Comparison of ENCODE assay signal across 9 cellular contexts in genomic region chr18:58362027-58362575, GRCh38.
A peak's percentile ranks its signal among the peaks of the same experiment; 100 is the strongest.
DNase-seq lines count a peak whose midpoint lies in the region; ATAC-seq, FAIRE-seq and TF ChIP-seq lines count a peak whose summit lies in the region.
"Had no signal": no experiment of that assay in that cellular context is flagged by ENCODE, and none has a peak within 500 bp of the region (broad histone marks: within the 10 kb centered on the region; RNA-seq: fewer than 3 reads in every experiment).

No MANE protein-coding gene starts in this region.

- no peak overlapping the region for H3K18ac ChIP-seq in neuronal stem cell (ENCODE audit: low read length)

- H3K9ac ChIP-seq in PC-3 (ENCODE audit: low read length) (peak overlapping the region; percentile 64), neuronal stem cell (ENCODE audit: low read depth, low read length, poor library complexity) (no peak overlapping the region), kidney (ENCODE audit: low read length in 2 of 2) (no peak overlapping the region)

- peak overlapping the region; percentile 24 for H3K4me3 ChIP-seq in AG09309 (ENCODE audit: control insufficient read depth, low read depth, low read length)
- H3K4me3 ChIP-seq in PC-3 (ENCODE audit: low read length) = no peak overlapping the region
- H3K4me3 ChIP-seq in esophagus (ENCODE audit: low read depth in 1 of 2, low read length in 2 of 2) = no peak overlapping the region
- no peak overlapping the region for H3K4me3 ChIP-seq in neuronal stem cell (ENCODE audit: low read length in 2 of 2)
- H3K4me3 ChIP-seq in kidney (ENCODE audit: low read length in 2 of 2) = no peak overlapping the region

- ATAC-seq in PC-3 = peak; percentile 86
- ATAC-seq in HG03469 (IDR thresholded peaks at IDR 0.05; ENCODE audit: unreplicated experiment) = no peak

- H3K9me2 ChIP-seq in PC-3 (replicated peaks; ENCODE audit: low read length) = no peaks in the 10 kb centered on the region

- no peak overlapping the region for H2BK5ac ChIP-seq in neuronal stem cell (ENCODE audit: low read length)

- no peak overlapping the region for H3K23ac ChIP-seq in neuronal stem cell (ENCODE audit: low read depth, low read length, poor library complexity)

- CTCF ChIA-PET in PC-3 (lab: Charles Lee) = no interaction called here

- H3K79me2 ChIP-seq in PC-3 (ENCODE audit: low read length) = no peaks in the 10 kb centered on the region

- H3K27ac ChIP-seq in PC-3 (ENCODE audit: low read length) = peak overlapping the region; percentile 92
- peak overlapping the region; percentile 4 to 18 for H3K27ac ChIP-seq in esophagus (ENCODE audit: low read depth in 2 of 2, low read length in 1 of 2)
- H3K27ac ChIP-seq in neuronal stem cell (replicated peaks; ENCODE audit: low read length) = no peak overlapping the region
- H3K27ac ChIP-seq in kidney (ENCODE audit: low read depth in 2 of 2, low read length in 2 of 2) = no peak overlapping the region
- H3K27ac ChIP-seq: HL-60 had no signal

- BruUV-seq in PC-3 (replicated peaks; lab: Mats Ljungman, UMichigan) = no TSS peak

- H4K8ac ChIP-seq in neuronal stem cell (ENCODE audit: low read depth, low read length) = no peak overlapping the region

- H2AFZ ChIP-seq in PC-3 (ENCODE audit: low read length) (no peak overlapping the region), neuronal stem cell (ENCODE audit: low read length) (peak overlapping the region; percentile 32)

- H3K36me3 ChIP-seq in PC-3 (ENCODE audit: low read depth, low read length) (peaks cover 27% of the 10 kb centered on the region), esophagus (ENCODE audit: control insufficient read depth in 2 of 2, insufficient read depth in 2 of 2, low read length in 1 of 2) (no peaks in the 10 kb centered on the region), neuronal stem cell (replicated peaks in 1 of 2; ENCODE audit: control insufficient read depth in 2 of 2, insufficient read depth in 2 of 2, low read length in 2 of 2) (peaks cover 7 to 17% of the 10 kb centered on the region in 2 donors), kidney (ENCODE audit: control insufficient read depth in 1 of 2, insufficient read depth in 2 of 2, low read length in 2 of 2) (peaks cover 20 to 43% of the 10 kb centered on the region in 2 donors)

- H3K9me3 ChIP-seq in PC-3 (ENCODE audit: low read length) (no peaks in the 10 kb centered on the region), esophagus (ENCODE audit: control insufficient read depth in 2 of 2, insufficient read depth in 1 of 2, low read depth in 1 of 2, low read length in 1 of 2) (no peaks in the 10 kb centered on the region), neuronal stem cell (replicated peaks in 1 of 2; ENCODE audit: control insufficient read depth in 2 of 2, insufficient read depth in 1 of 2, low read depth in 1 of 2, low read length in 2 of 2) (peaks cover 0 to 3% of the 10 kb centered on the region in 2 donors), kidney (ENCODE audit: control insufficient read depth in 1 of 2, low read length in 2 of 2) (no peaks in the 10 kb centered on the region)

- H2BK15ac ChIP-seq in neuronal stem cell (ENCODE audit: low read length) = no peak overlapping the region

- no peak overlapping the region for H2BK12ac ChIP-seq in neuronal stem cell (ENCODE audit: low read length)

- H3K4me1 ChIP-seq in PC-3 (ENCODE audit: insufficient read depth, low read length) (peaks cover 48% of the 10 kb centered on the region), esophagus (ENCODE audit: control insufficient read depth in 2 of 2, insufficient read depth in 2 of 2, low read length in 1 of 2) (no peaks in the 10 kb centered on the region), neuronal stem cell (ENCODE audit: control insufficient read depth in 2 of 2, insufficient read depth in 1 of 2, low read depth in 1 of 2, low read length in 2 of 2) (peaks cover 0 to 11% of the 10 kb centered on the region in 2 donors), kidney (ENCODE audit: control insufficient read depth in 1 of 2, insufficient read depth in 1 of 2, low read depth in 1 of 2, low read length in 2 of 2) (no peaks in the 10 kb centered on the region)

- no peaks in the 10 kb centered on the region for H4K20me1 ChIP-seq in PC-3 (ENCODE audit: low read length)

- TF ChIP-seq CTCF in AG09309 (IDR thresholded peaks at IDR 0.05; ENCODE audit: control insufficient read depth, insufficient read depth, low read depth, low read length, missing control alignments) = no peak
- no peak for TF ChIP-seq CTCF in PC-3 (conservative IDR thresholded peaks at IDR 0.05; ENCODE audit: low read depth, low read length)
- TF ChIP-seq CTCF in kidney (IDR thresholded peaks at IDR 0.05; ENCODE audit: borderline replicate concordance, extremely low read depth, insufficient read depth) = no peak

- 58 to 63% methylated on average over 8 of the region's 8 CpGs for WGBS in esophagus, 2 donors
- no CpG with 5 or more reads among the region's 8 CpGs for WGBS in neuronal stem cell (ENCODE audit: extremely low coverage in 2 of 2, insufficient read length in 2 of 2, insufficient replicate concordance in 1 of 2), 2 donors

- H3K79me1 ChIP-seq in neuronal stem cell (ENCODE audit: low read depth, low read length) = no peaks in the 10 kb centered on the region

- DNase-seq in AG09309 (ENCODE audit: low read depth) (peak; percentile 89), PC-3 (peak; percentile 82), neuronal stem cell (ENCODE audit: low spot score) (no peak), kidney (no peak), NCI-H510A treated with DMSO at 0.1 percent for 48 hours (lab: John Stamatoyannopoulos, UW) (no peak)
- DNase-seq in stimulated activated CD4-positive, alpha-beta T cell treated with anti-CD3 and anti-CD28 coated beads, Interleukin-4, amount 100 ng/mL, for 1 hour = no peak

- H3K4me2 ChIP-seq in PC-3 (ENCODE audit: low read length) = peak overlapping the region; percentile 43
- no peak overlapping the region for H3K4me2 ChIP-seq in neuronal stem cell (ENCODE audit: insufficient read depth, low read length, poor library complexity, severe bottlenecking)

- H2AK5ac ChIP-seq in neuronal stem cell (ENCODE audit: low read depth, low read length) = no peak overlapping the region

- H3K27me3 ChIP-seq in PC-3 (ENCODE audit: low read length) = no peaks in the 10 kb centered on the region
- no peaks in the 10 kb centered on the region for H3K27me3 ChIP-seq in esophagus (ENCODE audit: control insufficient read depth in 1 of 2, insufficient read depth in 2 of 2, low read length in 2 of 2)
- H3K27me3 ChIP-seq in neuronal stem cell (ENCODE audit: control insufficient read depth in 3 of 3, insufficient read depth in 3 of 3, low read depth in 1 of 3, low read length in 3 of 3) = no peaks in the 10 kb centered on the region

- H3K4ac ChIP-seq in neuronal stem cell (ENCODE audit: low read length) = no peak overlapping the region

- no peak overlapping the region for H2BK120ac ChIP-seq in neuronal stem cell (ENCODE audit: low read depth, low read length)

- intact Hi-C loops in PC-3 (cut with micrococcal nuclease) = no loop called here
- intact Hi-C loops in kidney (cut with DNase I) = no loop called here

- H3K14ac ChIP-seq in neuronal stem cell (ENCODE audit: low read length) = no peak overlapping the region

- POLR2A ChIA-PET in PC-3 (lab: Charles Lee; ENCODE audit: unreplicated experiment) = interaction anchor here (0.5 kb wide), 1 partner anchor 927 kb away, joined by 3 read pairs; no protein-coding TSS in a partner anchor

- peaks cover 5% of the 10 kb centered on the region for H3F3A ChIP-seq in PC-3 (ENCODE audit: low read length, unreplicated experiment)

- FAIRE-seq in kidney (lab: Jason Lieb, UNC) = no peak

- H4K91ac ChIP-seq in neuronal stem cell (ENCODE audit: low read depth, low read length, poor library complexity) = no peak overlapping the region

Comparison
In these comparisons a context has a peak if more than half of its experiments do, and no peak if none do; other contexts are left out.
1. DNase-seq: peak in AG09309 (single experiment) and PC-3 (single experiment); none in neuronal stem cell (single experiment), kidney (single experiment), NCI-H510A treated with DMSO at 0.1 percent for 48 hours (single experiment) and stimulated activated CD4-positive, alpha-beta T cell treated with anti-CD3 and anti-CD28 coated beads, Interleukin-4, amount 100 ng/mL, for 1 hour (single experiment).
2. H3K27ac ChIP-seq: peak in PC-3 (single experiment) and esophagus (2 of 2); none in neuronal stem cell (single experiment) and kidney (0 of 2).